23 cellular contexts compared by ENCODE assay signal in the genomic region with DNA sequence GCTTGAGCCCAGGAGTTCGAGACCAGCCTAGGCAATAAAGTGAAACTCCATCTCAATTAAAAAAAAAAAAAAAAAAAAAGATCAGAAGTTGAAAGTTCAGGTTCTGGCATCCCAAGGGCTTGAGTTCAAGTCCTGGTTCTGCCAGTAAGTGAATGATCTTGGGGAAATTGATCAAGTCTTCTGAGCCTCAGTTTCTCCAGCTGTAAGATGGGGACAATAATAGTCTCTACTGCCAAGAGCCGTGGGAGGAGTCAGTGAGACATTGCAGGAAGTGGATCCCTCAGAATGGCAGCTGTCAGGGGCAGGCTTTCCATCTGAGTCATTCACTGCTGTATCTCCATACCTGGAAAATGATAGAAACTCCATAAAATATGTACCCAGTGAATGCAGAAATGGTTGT.
"Had no signal": no experiment of that assay in that cellular context is flagged by ENCODE, and none has a peak within 500 bp of the region (broad histone marks: within the 10 kb centered on the region; RNA-seq: fewer than 3 reads in every experiment).

No MANE protein-coding gene starts in this region.

- H3K27ac ChIP-seq: adrenal gland, PC-9, SK-N-MC, WERI-Rb-1 had no signal

- H3K9me3 ChIP-seq: adrenal gland had no signal

- H3K4me3 ChIP-seq: adrenal gland, PC-9, SK-N-MC had no signal

- ATAC-seq: activated CD4-positive, alpha-beta T cell treated with anti-CD3 and anti-CD28 coated beads for 36 hours; activated CD8-positive, alpha-beta T cell treated with anti-CD3 and anti-CD28 coated beads for 36 hours; activated T-cell treated with anti-CD3 and anti-CD28 coated beads, Interleukin-2, amount 50 U/mL, for 72 hours; Right ventricle myocardium inferior had no signal

- DNase-seq: activated CD4-positive, alpha-beta T cell treated with anti-CD3 and anti-CD28 coated beads for 36 hours; activated CD4-positive, alpha-beta T cell treated with anti-CD3 and anti-CD28 coated beads, Interleukin-2, amount 50 U/mL, for 1 hour; activated CD8-positive, alpha-beta memory T cell treated with anti-CD3 and anti-CD28 coated beads, Interleukin-2, amount 50 U/mL, for 4 hours; activated CD8-positive, alpha-beta T cell treated with anti-CD3 and anti-CD28 coated beads for 36 hours; activated gamma-delta T cell treated with Interleukin-2 at 50 U/mL for 16 hours; activated naive CD4-positive, alpha-beta T cell treated with anti-CD3 and anti-CD28 coated beads, Interleukin-2, amount 50 U/mL, for 16 hours; activated naive CD8-positive, alpha-beta T cell treated with anti-CD3 and anti-CD28 coated beads, Interleukin-2, amount 10 ng/mL, durations not matched to agents 7 days and 5 days; activated T-cell treated with anti-CD3 and anti-CD28 coated beads, Interleukin-2, amount 50 U/mL, for 72 hours; adrenal gland; anterior cingulate cortex; caudate nucleus; MM.1S; NCI-H1048; NCI-H146; NCI-H187 treated with DMSO at 0.1 percent for 48 hours; NCI-H2081 treated with DMSO at 0.1 percent for 48 hours; NCI-H446; NCI-H524; PC-9; T-helper 1 cell; WERI-Rb-1 had no signal

- H3K27me3 ChIP-seq: adrenal gland had no signal

- H3K36me3 ChIP-seq: adrenal gland, WERI-Rb-1 had no signal
